8 cellular contexts compared by ENCODE assay signal in genomic region chr2:221572180-221572820, GRCh38. TPM values are rescaled to one million over a fixed set of nuclear protein-coding genes. Genes with fewer than 3 reads are reported as not detected.
DNase-seq lines count a peak whose midpoint lies in the region; ATAC-seq and TF ChIP-seq lines count a peak whose summit lies in the region.

Gene EPHA4 (minus strand): TSS chr2:221572304. CDS start chr2:221572248, 56 bp downstream.

- CTCF ChIA-PET in CD8-positive, alpha-beta T cell (lab: Charles Lee) = interaction anchor here (0.6 to 3.5 kb wide), 11 partner anchors 30 to 1838 kb away, joined by 3 to 20 read pairs (median 4); no protein-coding TSS in a partner anchor
- CTCF ChIA-PET in PC-9 (lab: Charles Lee) = interaction anchor here (0.7 to 1.8 kb wide), 3 partner anchors 13 to 424 kb away, joined by 3 to 10 read pairs (median 3); no protein-coding TSS in a partner anchor

- peaks cover 53% of the 10 kb centered on the region for H3K27me3 Mint-ChIP-seq in CD8-positive, alpha-beta T cell (ENCODE audit: low read depth)
- H3K27me3 Mint-ChIP-seq in activated T-helper 1 cell treated with anti-CD3 and anti-CD28 coated beads, Interleukin-12 subunit alpha, Interleukin-12 subunit beta, Interleukin-2, Interleukin-4 antibody, amounts not matched to agents 30 ng/mL and 10 ng/mL and 1 ng/mL, durations not matched to agents 14 hours and 24 hours and 36 hours (ENCODE audit: insufficient read depth) = peaks cover 64% of the 10 kb centered on the region

- ATAC-seq in CD8-positive, alpha-beta T cell = peak; percentile 91
- peak; percentile 93 for ATAC-seq in GM21360 (IDR thresholded peaks at IDR 0.05; ENCODE audit: unreplicated experiment)

- H3K9me3 Mint-ChIP-seq in CD8-positive, alpha-beta T cell = no peaks in the 10 kb centered on the region
- no peaks in the 10 kb centered on the region for H3K9me3 Mint-ChIP-seq in activated T-helper 1 cell treated with anti-CD3 and anti-CD28 coated beads, Interleukin-12 subunit alpha, Interleukin-12 subunit beta, Interleukin-2, Interleukin-4 antibody, amounts not matched to agents 30 ng/mL and 10 ng/mL and 1 ng/mL, durations not matched to agents 14 hours and 24 hours and 36 hours

- peaks cover 33% of the 10 kb centered on the region for H3K4me1 ChIP-seq in CD8-positive, alpha-beta T cell (ENCODE audit: insufficient read depth, low read length)
- peaks cover 15% of the 10 kb centered on the region for H3K4me1 ChIP-seq in PC-9 (replicated peaks; ENCODE audit: insufficient read depth)
- H3K4me1 ChIP-seq in esophagus squamous epithelium = peaks cover 13 to 54% (median 15%) of the 10 kb centered on the region in 3 donors
- H3K4me1 ChIP-seq in muscle layer of duodenum (ENCODE audit: control insufficient read depth in 1 of 2, insufficient read depth in 2 of 2, low read length in 2 of 2) = peaks cover 0 to 38% of the 10 kb centered on the region in 2 donors

- intact Hi-C loops in CD8-positive, alpha-beta T cell (cut with DNase I, micrococcal nuclease) = loop anchor here (1.0 to 5.0 kb wide), 5 partner anchors 54 to 1930 kb away; no protein-coding TSS in a partner anchor
- intact Hi-C loops in PC-9 (cut with micrococcal nuclease; ENCODE audit: unreplicated experiment) (loop anchor here (2.0 to 10.0 kb wide), 9 partner anchors 69 to 1477 kb away; no protein-coding TSS in a partner anchor), esophagus squamous epithelium (cut with DNase I) (loop anchor here (5.0 to 10.0 kb wide), 2 partner anchors 885 to 1827 kb away; no protein-coding TSS in a partner anchor)
- intact Hi-C loops in activated T-helper 1 cell treated with anti-CD3 and anti-CD28 coated beads, Interleukin-12 subunit alpha, Interleukin-12 subunit beta, Interleukin-2, Interleukin-4 antibody, amounts not matched to agents 30 ng/mL and 10 ng/mL and 1 ng/mL, durations not matched to agents 14 hours and 24 hours and 36 hours (cut with micrococcal nuclease) = loop anchor here (1.0 to 10.0 kb wide), 8 partner anchors 54 to 1930 kb away; no protein-coding TSS in a partner anchor

- peak within 1 kb of the TSS; percentile 85 for H3K27ac Mint-ChIP-seq in CD8-positive, alpha-beta T cell
- peak within 1 kb of the TSS; percentile 73 for H3K27ac Mint-ChIP-seq in activated T-helper 1 cell treated with anti-CD3 and anti-CD28 coated beads, Interleukin-12 subunit alpha, Interleukin-12 subunit beta, Interleukin-2, Interleukin-4 antibody, amounts not matched to agents 30 ng/mL and 10 ng/mL and 1 ng/mL, durations not matched to agents 14 hours and 24 hours and 36 hours

- H3K79me2 ChIP-seq in PC-9 (ENCODE audit: low read depth) = peaks cover 15% of the 10 kb centered on the region

- DNase-seq in CD8-positive, alpha-beta T cell = peak; percentile 74 to 89 (median 80)
- DNase-seq in HPDE6-E6E7 (ENCODE audit: extremely low spot score) (peak; percentile 73), PC-9 (peak; percentile 87 to 97), esophagus squamous epithelium (lab: John Stamatoyannopoulos, UW) (no peak)
- DNase-seq in activated T-helper 1 cell treated with anti-CD3 and anti-CD28 coated beads, Interleukin-12 subunit alpha, Interleukin-12 subunit beta, Interleukin-2, Interleukin-4 antibody, amounts not matched to agents 30 ng/mL and 10 ng/mL and 1 ng/mL, durations not matched to agents 14 hours and 24 hours and 36 hours (ENCODE audit: low spot score) = peak; percentile 83
- peak; percentile 70 to 74 for DNase-seq in stimulated activated CD8-positive, alpha-beta memory T cell treated with anti-CD3 and anti-CD28 coated beads, Interleukin-7, amount 100 ng/mL, for 1 hour (ENCODE audit: low read depth in 2 of 2)

- TSS peak; percentile 52 for BruUV-seq in PC-9 (replicated peaks; lab: Mats Ljungman, UMichigan)

- 0% methylated on average over 3 to 11 of the region's 59 CpGs for WGBS in esophagus squamous epithelium, 2 donors

- no peaks in the 10 kb centered on the region for H3K9me2 ChIP-seq in PC-9 (ENCODE audit: insufficient read depth)

- peaks cover 14% of the 10 kb centered on the region; the same call in 1 of the 2 replicates for H3F3A ChIP-seq in PC-9 (ENCODE audit: insufficient read depth, low read depth)

- H3K4me3 Mint-ChIP-seq in CD8-positive, alpha-beta T cell = peak within 1 kb of the TSS; percentile 81
- H3K4me3 Mint-ChIP-seq in activated T-helper 1 cell treated with anti-CD3 and anti-CD28 coated beads, Interleukin-12 subunit alpha, Interleukin-12 subunit beta, Interleukin-2, Interleukin-4 antibody, amounts not matched to agents 30 ng/mL and 10 ng/mL and 1 ng/mL, durations not matched to agents 14 hours and 24 hours and 36 hours = peak within 1 kb of the TSS; percentile 89

- peak within 1 kb of the TSS; percentile 98 for H2AFZ ChIP-seq in PC-9

- POLR2A ChIA-PET in CD8-positive, alpha-beta T cell (lab: Charles Lee) = interaction anchor here (1.6 to 2.9 kb wide), 2 partner anchors 54 to 72 kb away, joined by 3 to 21 read pairs; no protein-coding TSS in a partner anchor
- POLR2A ChIA-PET in PC-9 (lab: Charles Lee; ENCODE audit: unreplicated experiment) = interaction anchor here (0.6 kb wide), 3 partner anchors 10 to 335 kb away, joined by 3 to 4 read pairs (median 3); no protein-coding TSS in a partner anchor

- H3K9me3 ChIP-seq in CD8-positive, alpha-beta T cell (ENCODE audit: low read length) = no peaks in the 10 kb centered on the region
- H3K9me3 ChIP-seq in PC-9 (ENCODE audit: insufficient read depth, low read depth) (no peaks in the 10 kb centered on the region), esophagus squamous epithelium (no peaks in the 10 kb centered on the region), muscle layer of duodenum (ENCODE audit: control insufficient read depth in 1 of 2, low read length in 2 of 2) (no peaks in the 10 kb centered on the region)

- H3K27me3 ChIP-seq in CD8-positive, alpha-beta T cell (ENCODE audit: insufficient read depth, low read length) = peaks cover 21% of the 10 kb centered on the region
- no peaks in the 10 kb centered on the region for H3K27me3 ChIP-seq in PC-9 (ENCODE audit: insufficient read depth, low read depth)
- H3K27me3 ChIP-seq in esophagus squamous epithelium = peaks cover 0 to 85% (median 9%) of the 10 kb centered on the region in 4 donors
- peaks cover 28% of the 10 kb centered on the region for H3K27me3 ChIP-seq in muscle layer of duodenum (ENCODE audit: low read depth, low read length)

- H3K36me3 ChIP-seq in CD8-positive, alpha-beta T cell (ENCODE audit: insufficient read depth, low read length) = no peaks in the 10 kb centered on the region
- 0 out of 2 replicates have a peak, but pooled peaks cover 9% of the 10 kb centered on the region for H3K36me3 ChIP-seq in PC-9 (ENCODE audit: low read depth)
- peaks cover 0 to 4% (median 0%) of the 10 kb centered on the region in 3 donors for H3K36me3 ChIP-seq in esophagus squamous epithelium
- H3K36me3 ChIP-seq in muscle layer of duodenum (ENCODE audit: control insufficient read depth in 1 of 2, insufficient read depth in 2 of 2, low read length in 2 of 2) = no peaks in the 10 kb centered on the region

- H3K4me3 ChIP-seq in CD8-positive, alpha-beta T cell (ENCODE audit: low read depth, low read length) = peak within 1 kb of the TSS; percentile 92
- H3K4me3 ChIP-seq in PC-9 = peak within 1 kb of the TSS; percentile 87
- peak within 1 kb of the TSS; percentile 70 to 87 (median 79) for H3K4me3 ChIP-seq in esophagus squamous epithelium
- peak within 1 kb of the TSS; percentile 78 to 96 for H3K4me3 ChIP-seq in muscle layer of duodenum (ENCODE audit: low read depth in 1 of 2, low read length in 2 of 2)

- H3K36me3 Mint-ChIP-seq in CD8-positive, alpha-beta T cell = peaks cover 9% of the 10 kb centered on the region
- H3K36me3 Mint-ChIP-seq in activated T-helper 1 cell treated with anti-CD3 and anti-CD28 coated beads, Interleukin-12 subunit alpha, Interleukin-12 subunit beta, Interleukin-2, Interleukin-4 antibody, amounts not matched to agents 30 ng/mL and 10 ng/mL and 1 ng/mL, durations not matched to agents 14 hours and 24 hours and 36 hours (ENCODE audit: low read depth) = peaks cover 5% of the 10 kb centered on the region

- TF ChIP-seq POLR2A in esophagus squamous epithelium (IDR thresholded peaks at IDR 0.05) = peak in 3 of 4 donors; percentile 2 to 69 (median 64)

- peak within 1 kb of the TSS; percentile 90 for H3K4me2 ChIP-seq in PC-9

- H4K20me1 ChIP-seq in PC-9 (ENCODE audit: insufficient read depth) = no peaks in the 10 kb centered on the region

- peak within 1 kb of the TSS; percentile 43 for H3K27ac ChIP-seq in CD8-positive, alpha-beta T cell (ENCODE audit: low read depth, low read length)
- H3K27ac ChIP-seq in PC-9 (peak within 1 kb of the TSS; percentile 51), esophagus squamous epithelium (peak within 1 kb of the TSS; percentile 82 to 88 (median 86)), muscle layer of duodenum (ENCODE audit: low read length) (peak within 1 kb of the TSS; percentile 57)

- peak; percentile 22 for TF ChIP-seq CTCF in CD8-positive, alpha-beta T cell (IDR thresholded peaks at IDR 0.05)
- TF ChIP-seq CTCF in PC-9 (conservative IDR thresholded peaks at IDR 0.05) (peak; percentile 50; the same call in 1 of the 2 replicates), esophagus squamous epithelium (IDR thresholded peaks at IDR 0.05) (peak in 2 of 6 experiments; percentile 16 to 23)

- peaks cover 38% of the 10 kb centered on the region for H3K4me1 Mint-ChIP-seq in CD8-positive, alpha-beta T cell (ENCODE audit: low read depth)
- peaks cover 33% of the 10 kb centered on the region for H3K4me1 Mint-ChIP-seq in activated T-helper 1 cell treated with anti-CD3 and anti-CD28 coated beads, Interleukin-12 subunit alpha, Interleukin-12 subunit beta, Interleukin-2, Interleukin-4 antibody, amounts not matched to agents 30 ng/mL and 10 ng/mL and 1 ng/mL, durations not matched to agents 14 hours and 24 hours and 36 hours (ENCODE audit: low read depth)

RNA-seq across cellular contexts. Expression of gene EPHA4, which starts in this region (rescaled TPM):
- 10 to 100 TPM; 65.5 to 68.6 TPM for total RNA-seq in CD8-positive, alpha-beta T cell
- total RNA-seq in PC-9 (2021) = 10.6 and 21.3 TPM in 2 replicates
- 0.22 and 0.23 TPM in 2 replicates for total RNA-seq in activated T-helper 1 cell treated with anti-CD3 and anti-CD28 coated beads, Interleukin-12 subunit alpha, Interleukin-12 subunit beta, Interleukin-2, Interleukin-4 antibody, amounts not matched to agents 30 ng/mL and 10 ng/mL and 1 ng/mL, durations not matched to agents 14 hours and 24 hours and 36 hours
- 10 to 100 TPM in 3 of 4 donors, 1 to 10 TPM in 1; 5.9 to 30.3 (median 25.2) TPM for total RNA-seq in esophagus squamous epithelium

Comparison
In these comparisons a context has a peak if more than half of its experiments do, and no peak if none do; other contexts are left out.
1. Peak in DNase-seq in activated T-helper 1 cell treated with anti-CD3 and anti-CD28 coated beads, Interleukin-12 subunit alpha, Interleukin-12 subunit beta, Interleukin-2, Interleukin-4 antibody, amounts not matched to agents 30 ng/mL and 10 ng/mL and 1 ng/mL, durations not matched to agents 14 hours and 24 hours and 36 hours; RNA of the gene not detected or under 1 TPM.